Comparison of ENCODE assay signal across 17 cellular contexts in the genomic region with DNA sequence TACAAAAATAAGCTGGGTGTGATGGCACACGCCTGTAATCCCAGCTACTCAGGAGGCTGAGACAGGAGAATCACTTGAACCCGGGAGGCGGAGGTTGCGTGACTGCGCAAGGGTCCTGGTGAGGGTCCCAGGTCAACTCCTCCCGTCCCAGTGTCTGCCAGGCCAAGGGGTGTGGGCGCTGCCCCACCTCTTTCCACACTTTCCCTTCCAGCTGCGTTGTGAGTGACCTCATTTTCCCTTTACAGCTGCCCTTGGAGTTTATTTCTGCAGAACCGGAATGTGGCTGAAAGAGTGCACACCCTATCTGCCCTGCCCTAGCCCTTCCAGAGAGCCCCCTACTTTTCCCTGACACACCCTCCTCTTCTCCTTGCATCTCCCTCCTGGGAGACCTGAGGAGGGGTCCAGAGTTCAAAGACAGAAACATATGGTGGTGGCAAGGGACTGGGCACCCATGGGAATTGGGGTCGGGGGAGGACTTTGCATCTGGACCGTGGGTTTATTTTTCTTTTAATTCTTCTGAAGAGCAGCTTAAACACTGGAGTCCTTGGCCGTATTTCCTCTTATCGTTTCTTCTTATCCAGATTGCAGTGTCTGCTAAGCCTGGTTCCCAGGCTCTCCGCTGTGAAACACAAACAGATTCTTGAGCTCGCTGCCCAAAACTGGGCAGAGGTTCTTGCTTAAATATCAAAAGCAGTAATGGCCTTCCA. TPM values are rescaled to one million over a fixed set of nuclear protein-coding genes. Genes with fewer than 3 reads are reported as not detected.
DNase-seq lines count a peak whose midpoint lies in the region; ATAC-seq and TF ChIP-seq lines count a peak whose summit lies in the region.
"Had no signal": no experiment of that assay in that cellular context is flagged by ENCODE, and none has a peak within 500 bp of the region (broad histone marks: within the 10 kb centered on the region; RNA-seq: fewer than 3 reads in every experiment).

No MANE protein-coding gene starts in this region.

- intact Hi-C loops in upper lobe of right lung (cut with DNase I): no loop called here

- H3K27ac ChIP-seq in mesodermal cell (ENCODE audit: low read depth, low read length, severe bottlenecking) (peak overlapping the region; percentile 41), upper lobe of right lung (peak overlapping the region; percentile 74)
- H3K27ac ChIP-seq: neutrophil had no signal

- WGBS in mesodermal cell (ENCODE audit: insufficient coverage in 2 of 2), 2 experiments: 89 to 95% methylated on average over 14 to 15 of the region's 15 CpGs

- no peak overlapping the region for H3K4me3 ChIP-seq in mesodermal cell (ENCODE audit: extremely low read depth, insufficient read depth, low read length, poor library complexity, severe bottlenecking)
- no peak overlapping the region for H3K4me3 ChIP-seq in upper lobe of right lung
- H3K4me3 ChIP-seq: HAP-1, lung, smooth muscle cell, stomach had no signal

- H3K27me3 ChIP-seq in upper lobe of right lung: no peaks in the 10 kb centered on the region
- H3K27me3 ChIP-seq: BE2C had no signal

- H3K36me3 ChIP-seq in mesodermal cell (ENCODE audit: control insufficient read depth, insufficient read depth, low read length) (peaks cover 48% of the 10 kb centered on the region), upper lobe of right lung (no peaks in the 10 kb centered on the region)
- H3K36me3 ChIP-seq: BE2C, HAP-1, neutrophil, stomach had no signal

- no peak for TF ChIP-seq CTCF in upper lobe of right lung (IDR thresholded peaks at IDR 0.05)

- peaks cover 19% of the 10 kb centered on the region for H3K4me1 ChIP-seq in mesodermal cell (ENCODE audit: control insufficient read depth, insufficient read depth, low read length, poor library complexity, severe bottlenecking)
- peaks cover 26% of the 10 kb centered on the region for H3K4me1 ChIP-seq in upper lobe of right lung

- DNase-seq in NCI-H524 (lab: John Stamatoyannopoulos, UW) (peak; percentile 75 to 90), fibroblast of peridontal ligament (ENCODE audit: extremely low read depth) (peak; percentile 48), upper lobe of right lung (peak; percentile 16), NCI-H510A (lab: John Stamatoyannopoulos, UW) (no peak), foreskin melanocyte (no peak)
- no peak for DNase-seq in activated naive CD4-positive, alpha-beta T cell treated with anti-CD3 and anti-CD28 coated beads, Interleukin-2, amount 50 U/mL, for 16 hours
- DNase-seq: activated B cell treated with CpG ODN at 0.5 μM for 24 hours; activated CD8-positive, alpha-beta memory T cell treated with anti-CD3 and anti-CD28 coated beads, Interleukin-2, amount 50 U/mL, for 4 hours; BE2C; PC-3; stomach; SW 1271 had no signal

- no peaks in the 10 kb centered on the region for H3K9me3 ChIP-seq in mesodermal cell (ENCODE audit: control insufficient read depth, low read length)
- no peaks in the 10 kb centered on the region for H3K9me3 ChIP-seq in upper lobe of right lung
- H3K9me3 ChIP-seq: BE2C, HAP-1, neutrophil, stomach had no signal

- ATAC-seq in upper lobe of right lung: no peak
- ATAC-seq: PC-3 had no signal

RNA-seq across cellular contexts. Expression of gene MRC2, which starts 20.9 kb away (rescaled TPM):
- 253 TPM for polyA plus RNA-seq in mesodermal cell (2013, experiment 1 of 2)
- polyA plus RNA-seq in mesodermal cell (2013, experiment 2 of 2): 200 TPM
- total RNA-seq in upper lobe of right lung: 127 TPM

Comparison
In these comparisons a context has a peak if more than half of its experiments do, and no peak if none do; other contexts are left out.
1. DNase-seq: peak in NCI-H524 (2 of 2), fibroblast of peridontal ligament (single experiment) and upper lobe of right lung (single experiment); none in NCI-H510A (single experiment), activated naive CD4-positive, alpha-beta T cell treated with anti-CD3 and anti-CD28 coated beads, Interleukin-2, amount 50 U/mL, for 16 hours (single experiment) and foreskin melanocyte (single experiment).